Comparison of ENCODE assay signal across 29 cellular contexts in the genomic region with DNA sequence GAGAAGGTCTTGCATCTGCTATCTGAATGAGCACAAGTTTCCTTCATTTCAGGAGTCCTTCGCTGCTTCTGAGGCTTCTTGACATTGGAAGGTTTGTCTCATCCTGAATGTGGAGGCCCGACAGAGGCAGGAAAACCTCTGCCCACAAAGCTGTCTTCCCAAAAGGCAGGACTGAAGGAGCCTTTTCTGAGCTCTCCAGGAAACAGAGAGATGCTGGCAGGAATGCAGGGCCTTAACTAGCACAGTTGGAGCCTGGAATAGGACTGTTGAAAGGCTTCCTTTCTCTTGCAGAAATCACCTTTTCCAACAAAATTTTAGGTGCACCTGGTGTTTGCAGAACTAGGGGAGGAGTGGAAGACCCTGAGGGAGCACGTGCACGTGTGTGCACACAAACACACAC.
"Had no signal": no experiment of that assay in that cellular context is flagged by ENCODE, and none has a peak within 500 bp of the region (broad histone marks: within the 10 kb centered on the region; RNA-seq: fewer than 3 reads in every experiment).

No MANE protein-coding gene starts in this region.

- ATAC-seq: left cardiac atrium; left lung; mucosa of descending colon; naive thymus-derived CD4-positive, alpha-beta T cell; natural killer cell treated with Interleukin-12 subunit alpha and Interleukin-12 subunit beta and Interleukin-15 and Interleukin-18, amount 100 ng/mL, for 72 hours; pancreas; right cardiac atrium; sciatic nerve; stimulated activated naive B cell treated with anti-CD40 and anti-IgM and Interleukin-4, amounts not matched to agents 10 μg/mL and 1 μg/mL and 100 μg/mL, for 72 hours; stimulated activated naive CD8-positive, alpha-beta T cell treated with anti-CD3 and anti-CD28 coated beads, Interleukin-15, Interleukin-2, amounts not matched to agents 100 U/mL and 50 U/mL, for 24 hours had no signal

- H3K4me3 ChIP-seq: left lung, lower lobe of right lung, mucosa of descending colon, pancreas, prostate gland, skin epidermis, stomach, testis, thyroid gland, transverse colon, upper lobe of left lung, vagina had no signal

- DNase-seq: kidney glomerular epithelial cell; left cardiac atrium; lower lobe of right lung; mammary epithelial cell; mesendoderm; mucosa of descending colon; naive thymus-derived CD4-positive, alpha-beta T cell; pancreas; posterior cingulate gyrus; retina; right cardiac atrium; stimulated activated CD4-positive, alpha-beta T cell treated with anti-CD3 and anti-CD28 coated beads, Interleukin-12 subunit alpha, Interleukin-12 subunit beta, amount 100 ng/mL, for 4 hours; stimulated activated CD4-positive, alpha-beta T cell treated with anti-CD3 and anti-CD28 coated beads, Interleukin-15, amount 100 ng/mL, for 24 hours; stimulated activated CD4-positive, alpha-beta T cell treated with anti-CD3 and anti-CD28 coated beads, Interleukin-2, amount 100 ng/mL, for 24 hours; stimulated activated CD4-positive, alpha-beta T cell treated with anti-CD3 and anti-CD28 coated beads, Interleukin-4, amount 100 ng/mL, for 1 hour; stimulated activated naive B cell treated with anti-CD40 and anti-IgM and Interleukin-4, amounts not matched to agents 10 μg/mL and 1 μg/mL and 100 μg/mL, for 72 hours; stimulated activated naive CD8-positive, alpha-beta T cell treated with anti-CD3 and anti-CD28 coated beads, Interleukin-15, Interleukin-2, amounts not matched to agents 100 U/mL and 50 U/mL, for 24 hours; stomach; testis; thyroid gland; transverse colon; upper lobe of left lung had no signal

- FAIRE-seq: keratinocyte, pancreas had no signal

- H3K27me3 ChIP-seq: left lung, pancreas, stomach, testis, thyroid gland, transverse colon, upper lobe of left lung, vagina had no signal

- H3K36me3 ChIP-seq: left lung, lower lobe of right lung, pancreas, prostate gland, stomach, thyroid gland, transverse colon, upper lobe of left lung, vagina had no signal

- H3K4me1 ChIP-seq: left lung, lower lobe of right lung, pancreas, prostate gland, stomach, testis, thyroid gland, transverse colon, upper lobe of left lung, vagina had no signal

- H3K27ac ChIP-seq: left lung, lower lobe of right lung, pancreas, prostate gland, skin epidermis, stomach, testis, thyroid gland, transverse colon, upper lobe of left lung, vagina had no signal

- H3K9me3 ChIP-seq: left lung, lower lobe of right lung, mucosa of descending colon, pancreas, prostate gland, stomach, testis, thyroid gland, transverse colon, upper lobe of left lung, vagina had no signal
